8 cellular contexts compared by ENCODE assay signal in genomic region chr17:63646492-63646815, GRCh38. TPM values are rescaled to one million over a fixed set of nuclear protein-coding genes. Genes with fewer than 3 reads are reported as not detected.
DNase-seq lines count a peak whose midpoint lies in the region; ATAC-seq and TF ChIP-seq lines count a peak whose summit lies in the region.
"Had no signal": no experiment of that assay in that cellular context is flagged by ENCODE, and none has a peak within 500 bp of the region (broad histone marks: within the 10 kb centered on the region; RNA-seq: fewer than 3 reads in every experiment).

No MANE protein-coding gene starts in this region.

- no peaks in the 10 kb centered on the region for H3K27me3 ChIP-seq in KMS-11 (ENCODE audit: insufficient read depth, low read depth)

- peak; percentile 80 for ATAC-seq in GM18907 (IDR thresholded peaks at IDR 0.05; ENCODE audit: unreplicated experiment)
- ATAC-seq in GM21737 (IDR thresholded peaks at IDR 0.05; ENCODE audit: unreplicated experiment) = peak; percentile 80

- no peak for DNase-seq in neural crest cell (ENCODE audit: low read depth, low spot score)
- no peak for DNase-seq in foreskin fibroblast
- no peak for DNase-seq in type B pancreatic cell (ENCODE audit: extremely low spot score, unreplicated experiment)
- no peak for DNase-seq in immature natural killer cell

- H2AFZ ChIP-seq in KMS-11 (ENCODE audit: low read depth) = no peak overlapping the region

- no peaks in the 10 kb centered on the region for H4K20me1 ChIP-seq in KMS-11 (ENCODE audit: insufficient read depth)

- H3K27ac Mint-ChIP-seq in neural crest cell (ENCODE audit: unreplicated experiment) (peak overlapping the region; percentile 54), type B pancreatic cell (no peak overlapping the region), immature natural killer cell (peak overlapping the region in 1 of 6 donors; percentile 9)

- H3K36me3 Mint-ChIP-seq in neural crest cell (ENCODE audit: low read depth) (peaks cover 3% of the 10 kb centered on the region), type B pancreatic cell (peaks cover 7% of the 10 kb centered on the region), immature natural killer cell (peaks cover 3 to 15% (median 8%) of the 10 kb centered on the region in 3 donors)

- H3K4me1 ChIP-seq in KMS-11 (ENCODE audit: low read depth, poor library complexity, severe bottlenecking) = peaks cover 36% of the 10 kb centered on the region

- TF ChIP-seq CTCF in KMS-11 (conservative IDR thresholded peaks at IDR 0.05; ENCODE audit: low read depth, low read length) (no peak), neural crest cell (conservative IDR thresholded peaks at IDR 0.05) (no peak), foreskin fibroblast (IDR thresholded peaks at IDR 0.05; ENCODE audit: low read depth, low read length) (no peak), type B pancreatic cell (conservative IDR thresholded peaks at IDR 0.05) (no peak)

- no peaks in the 10 kb centered on the region for H3K4me1 Mint-ChIP-seq in neural crest cell
- no peaks in the 10 kb centered on the region for H3K4me1 Mint-ChIP-seq in type B pancreatic cell (ENCODE audit: unreplicated experiment)
- peaks cover 10 to 14% of the 10 kb centered on the region in 2 donors for H3K4me1 Mint-ChIP-seq in immature natural killer cell

- H3K27me3 Mint-ChIP-seq in neural crest cell (ENCODE audit: low read depth) = no peaks in the 10 kb centered on the region
- no peaks in the 10 kb centered on the region for H3K27me3 Mint-ChIP-seq in type B pancreatic cell
- H3K27me3 Mint-ChIP-seq in immature natural killer cell (ENCODE audit: low read depth in 3 of 3) = no peaks in the 10 kb centered on the region

- peak overlapping the region; percentile 70; the same call in 1 of the 2 replicates for H3K4me2 ChIP-seq in KMS-11

- no peaks in the 10 kb centered on the region for H3K36me3 ChIP-seq in KMS-11 (ENCODE audit: insufficient read depth)

- H3K4me3 Mint-ChIP-seq in neural crest cell = no peak overlapping the region
- H3K4me3 Mint-ChIP-seq in type B pancreatic cell = no peak overlapping the region
- H3K4me3 Mint-ChIP-seq in immature natural killer cell = no peak overlapping the region

- no peak overlapping the region for H3K27ac ChIP-seq in KMS-11

- H3K9me3 Mint-ChIP-seq in neural crest cell (no peaks in the 10 kb centered on the region), type B pancreatic cell (no peaks in the 10 kb centered on the region), immature natural killer cell (no peaks in the 10 kb centered on the region)

- H3K9ac ChIP-seq in KMS-11 = no peak overlapping the region

- H3K4me3 ChIP-seq in KMS-11 (IDR thresholded peaks at IDR 0.05; ENCODE audit: insufficient read depth, low read depth, low read length) (no peak overlapping the region), foreskin fibroblast (ENCODE audit: low read depth in 1 of 2, low read length in 2 of 2) (no peak overlapping the region)
- H3K4me3 ChIP-seq: thoracic aorta had no signal

- H3K79me2 ChIP-seq in KMS-11 (ENCODE audit: insufficient read depth, low read depth) = no peaks in the 10 kb centered on the region

RNA-seq across cellular contexts. Expression of gene MAP3K3, which starts 24.2 kb away (rescaled TPM):
- total RNA-seq in neural crest cell = 26.0 and 28.0 TPM in 2 replicates
- total RNA-seq in type B pancreatic cell (ENCODE audit: low replicate concordance) = 10.5 and 26.2 TPM in 2 replicates
- polyA plus RNA-seq in immature natural killer cell = 10 to 100 TPM; 21.4 to 40.4 (median 31.9) TPM

RNA-seq across cellular contexts. Expression of gene TACO1, which starts 45.8 kb away (rescaled TPM):
- total RNA-seq in neural crest cell (24.3 and 24.4 TPM in 2 replicates), type B pancreatic cell (ENCODE audit: low replicate concordance) (22.3 and 24.4 TPM in 2 replicates)
- polyA plus RNA-seq in immature natural killer cell = 10 to 100 TPM; 10.9 to 19.9 (median 19.6) TPM

RNA-seq across cellular contexts. Expression of gene LIMD2, which starts 53.5 kb away (rescaled TPM):
- 134 and 145 TPM in 2 replicates for total RNA-seq in neural crest cell
- total RNA-seq in type B pancreatic cell (ENCODE audit: low replicate concordance) = 16.1 and 65.1 TPM in 2 replicates
- 100 to 1,000 TPM; 273 to 573 (median 404) TPM for polyA plus RNA-seq in immature natural killer cell
